11 cellular contexts compared by ENCODE assay signal in the genomic region with DNA sequence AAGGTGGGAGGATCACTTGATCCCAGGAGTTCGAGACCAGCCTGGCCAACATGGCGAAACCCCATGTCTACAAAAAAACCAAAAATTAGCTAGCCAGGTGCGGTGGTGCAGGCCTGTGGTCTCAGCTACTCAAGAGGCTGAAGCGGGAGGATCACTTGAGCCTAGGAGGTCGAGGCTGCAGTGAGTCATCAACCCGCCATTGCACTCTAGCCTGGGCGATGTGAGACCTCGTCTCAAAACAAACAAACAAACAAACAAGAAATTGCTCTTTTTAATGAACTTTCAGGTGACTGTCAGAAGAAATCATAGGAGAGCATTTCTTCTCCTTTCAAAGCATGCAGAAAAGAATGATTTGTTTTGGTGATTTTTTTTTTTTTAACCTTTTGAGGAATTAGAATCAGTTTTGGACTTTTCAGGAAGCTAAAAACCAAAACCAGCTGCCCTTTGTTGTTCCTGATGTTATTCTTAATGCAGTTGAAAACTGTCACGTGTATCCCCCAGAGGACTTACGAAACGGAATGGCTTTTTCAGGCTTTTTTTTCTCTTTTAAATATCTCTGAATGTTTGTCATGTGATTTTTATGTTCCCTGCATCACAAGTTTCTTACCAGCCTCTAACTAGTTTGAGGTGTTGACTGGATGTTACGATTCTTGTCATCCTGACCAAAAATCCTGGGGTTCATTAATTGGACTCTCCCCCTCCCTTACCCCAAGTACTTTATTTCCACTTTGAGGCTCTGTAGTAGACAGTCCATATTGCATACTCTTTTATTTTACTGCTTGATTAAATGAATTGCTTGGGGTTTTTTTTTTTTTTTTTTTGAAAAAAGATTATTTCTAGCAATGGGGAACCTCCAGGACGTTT. TPM values are rescaled to one million over a fixed set of nuclear protein-coding genes. Genes with fewer than 3 reads are reported as not detected.
DNase-seq lines count a peak whose midpoint lies in the region; ATAC-seq, FAIRE-seq and TF ChIP-seq lines count a peak whose summit lies in the region.
"Had no signal": no experiment of that assay in that cellular context is flagged by ENCODE, and none has a peak within 500 bp of the region (broad histone marks: within the 10 kb centered on the region; RNA-seq: fewer than 3 reads in every experiment).

No MANE protein-coding gene starts in this region.

- no peak for ATAC-seq in HG02642 (IDR thresholded peaks at IDR 0.05; ENCODE audit: poor library complexity, unreplicated experiment)

- TF ChIP-seq POLR2A in sigmoid colon (IDR thresholded peaks at IDR 0.05), result no peak

- no peak overlapping the region for H3K4me3 ChIP-seq in fibroblast of villous mesenchyme (ENCODE audit: low read depth, low read length)
- no peak overlapping the region for H3K4me3 ChIP-seq in sigmoid colon
- no peak overlapping the region for H3K4me3 ChIP-seq in small intestine (ENCODE audit: low read depth in 1 of 2, low read length in 2 of 2)

- no peak for FAIRE-seq in small intestine (lab: Jason Lieb, UNC)

- in situ Hi-C loops in GM13976 (cut with MboI; ENCODE audit: low sequenced_read_pairs, unreplicated experiment), result no loop called here

- TF ChIP-seq EP300 in sigmoid colon (IDR thresholded peaks at IDR 0.05), result no peak

- H3K27ac ChIP-seq in sigmoid colon, result peak overlapping the region; percentile 25 to 60 (median 34)
- peak overlapping the region in 1 of 2 donors; percentile 32 for H3K27ac ChIP-seq in small intestine (ENCODE audit: low read depth in 1 of 2, low read length in 1 of 2)

- intact Hi-C loops in sigmoid colon (cut with DNase I), result no loop called here

- DNase-seq in CD1c-positive myeloid dendritic cell (ENCODE audit: extremely low spot score) (peak; percentile 75), NOMO-1 treated with DMSO at 0.1 percent for 48 hours (lab: John Stamatoyannopoulos, UW; ENCODE audit: unreplicated experiment) (peak; percentile 23), fibroblast of villous mesenchyme (ENCODE audit: low read depth) (peak; percentile 75), sigmoid colon (no peak), small intestine (no peak), GM13976 (ENCODE audit: low spot score) (no peak)
- DNase-seq in activated CD4-positive, alpha-beta T cell treated with anti-CD3 and anti-CD28 coated beads for 4 hours, result no peak
- DNase-seq: activated T-cell treated with anti-CD3 and anti-CD28 coated beads, Interleukin-2, amount 50 U/mL, for 48 hours; midbrain; OCI-M1 had no signal

- TF ChIP-seq CTCF in fibroblast of villous mesenchyme (IDR thresholded peaks at IDR 0.05; ENCODE audit: insufficient read depth, low read depth, low read length) (no peak), sigmoid colon (IDR thresholded peaks at IDR 0.05) (no peak), GM13976 (IDR thresholded peaks at IDR 0.05; ENCODE audit: borderline replicate concordance, control extremely low read depth, extremely low read depth, insufficient read depth, missing control alignments) (no peak)

- H3K4me1 ChIP-seq in sigmoid colon (no peaks in the 10 kb centered on the region), small intestine (ENCODE audit: control insufficient read depth in 2 of 2, insufficient read depth in 1 of 2, low read depth in 1 of 2, low read length in 1 of 2) (no peaks in the 10 kb centered on the region)

- no peaks in the 10 kb centered on the region for H3K27me3 ChIP-seq in sigmoid colon
- no peaks in the 10 kb centered on the region for H3K27me3 ChIP-seq in small intestine (ENCODE audit: control insufficient read depth in 2 of 2, insufficient read depth in 2 of 2, low read length in 2 of 2)

- WGBS in sigmoid colon, 2 donors, result 69 to 83% methylated on average over 13 of the region's 13 CpGs
- WGBS in small intestine, 3 donors, result 76 to 87% (median 83%) methylated on average over 13 of the region's 13 CpGs

- no peaks in the 10 kb centered on the region for H3K9me3 ChIP-seq in sigmoid colon
- H3K9me3 ChIP-seq in small intestine (ENCODE audit: control insufficient read depth, low read depth), result no peaks in the 10 kb centered on the region

- H3K36me3 ChIP-seq in sigmoid colon (no peaks in the 10 kb centered on the region), small intestine (ENCODE audit: control insufficient read depth in 2 of 2, insufficient read depth in 2 of 2, low read length in 2 of 2) (no peaks in the 10 kb centered on the region)

RNA-seq across cellular contexts. Expression of a gene that starts 34.1 kb away (rescaled TPM):
- total RNA-seq in fibroblast of villous mesenchyme (21.6 and 24.2 TPM in 2 replicates), sigmoid colon (10 to 100 TPM; 16.8 to 38.2 (median 17.5) TPM)
- polyA plus RNA-seq in sigmoid colon (10 to 100 TPM in 1 of 3 donors, 1 to 10 TPM in 2; 1.6 to 10.3 (median 2.4) TPM), small intestine (1 to 10 TPM in 2 of 3 donors, under 1 TPM in 1; 0.89 to 3.7 (median 1.9) TPM)

RNA-seq across cellular contexts. Expression of a gene that starts 45.6 kb away (rescaled TPM):
- total RNA-seq in fibroblast of villous mesenchyme, result not detected in 2 replicates
- not detected for total RNA-seq in sigmoid colon
- polyA plus RNA-seq in sigmoid colon, result 1 to 10 TPM; 1.8 to 3.8 (median 1.8) TPM
- 10 to 100 TPM in 1 of 3 donors, 1 to 10 TPM in 1, not detected in 1; 1.8 to 19.7 TPM for polyA plus RNA-seq in small intestine

Comparison
In these comparisons a context has a peak if more than half of its experiments do, and no peak if none do; other contexts are left out.
1. DNase-seq: peak in CD1c-positive myeloid dendritic cell (single experiment), NOMO-1 treated with DMSO at 0.1 percent for 48 hours (single experiment) and fibroblast of villous mesenchyme (single experiment); none in sigmoid colon (single experiment), small intestine (single experiment), activated CD4-positive, alpha-beta T cell treated with anti-CD3 and anti-CD28 coated beads for 4 hours (0 of 2) and GM13976 (single experiment).